ENCODE assay signal across 10 cellular contexts in genomic region chr18:48801728-48802542, GRCh38.
A peak's percentile ranks its signal among the peaks of the same experiment; 100 is the strongest.
DNase-seq lines count a peak whose midpoint lies in the region; ATAC-seq and TF ChIP-seq lines count a peak whose summit lies in the region.
"Had no signal": no experiment of that assay in that cellular context is flagged by ENCODE, and none has a peak within 500 bp of the region (broad histone marks: within the 10 kb centered on the region; RNA-seq: fewer than 3 reads in every experiment).

No MANE protein-coding gene starts in this region.

- H3K18ac ChIP-seq in trophoblast cell (ENCODE audit: low read length): peak overlapping the region; percentile 21

- peak overlapping the region; percentile 29 for H4K91ac ChIP-seq in trophoblast cell (ENCODE audit: low read depth, low read length)

- no peak overlapping the region for H3K9ac ChIP-seq in trophoblast cell (ENCODE audit: low read length)

- peaks cover 0 to 3% of the 10 kb centered on the region in 2 donors for H3K27me3 Mint-ChIP-seq in CD8-positive, alpha-beta memory T cell

- H3K14ac ChIP-seq in trophoblast cell (ENCODE audit: low read length): peak overlapping the region; percentile 24

- H3K27ac Mint-ChIP-seq in CD8-positive, alpha-beta memory T cell: peak overlapping the region in 5 of 8 donors; percentile 12 to 72 (median 36)
- H3K27ac Mint-ChIP-seq: dendritic cell treated with granulocyte-macrophage colony-stimulating factor and Interleukin-4, amounts not matched to agents 40 ng/mL and 50 ng/mL, for 4 days had no signal

- H3K9me3 Mint-ChIP-seq in CD8-positive, alpha-beta memory T cell: no peaks in the 10 kb centered on the region
- H3K9me3 Mint-ChIP-seq: dendritic cell treated with granulocyte-macrophage colony-stimulating factor and Interleukin-4, amounts not matched to agents 40 ng/mL and 50 ng/mL, for 4 days had no signal

- H2AK5ac ChIP-seq in trophoblast cell (ENCODE audit: low read length): peak overlapping the region; percentile 18

- no peak for TF ChIP-seq CTCF in esophagus muscularis mucosa (IDR thresholded peaks at IDR 0.05)

- H2AFZ ChIP-seq in trophoblast cell (ENCODE audit: insufficient read depth, low read length, poor library complexity): no peak overlapping the region

- H3K36me3 Mint-ChIP-seq in CD8-positive, alpha-beta memory T cell: no peaks in the 10 kb centered on the region

- peak overlapping the region; percentile 33 for H2BK120ac ChIP-seq in trophoblast cell (ENCODE audit: insufficient read depth, low read length, poor library complexity)

- ATAC-seq in GM21619 (IDR thresholded peaks at IDR 0.05; ENCODE audit: unreplicated experiment) (no peak), esophagus mucosa (no peak), GM21360 (IDR thresholded peaks at IDR 0.05; ENCODE audit: unreplicated experiment) (no peak)

- H2BK12ac ChIP-seq in trophoblast cell (ENCODE audit: low read length): no peak overlapping the region

- intact Hi-C loops in esophagus muscularis mucosa (cut with DNase I): no loop called here

- CTCF ChIA-PET in CD8-positive, alpha-beta memory T cell (lab: Charles Lee): interaction anchor here (0.8 to 1.1 kb wide), 2 partner anchors 16 to 32 kb away, joined by 3 read pairs; no protein-coding TSS in a partner anchor

- no peak overlapping the region for H3K4ac ChIP-seq in trophoblast cell (ENCODE audit: low read depth, low read length)

- no peaks in the 10 kb centered on the region for H3K79me2 ChIP-seq in trophoblast cell (ENCODE audit: control insufficient read depth, insufficient read depth, low read length, poor library complexity)

- no peaks in the 10 kb centered on the region for H3K79me1 ChIP-seq in trophoblast cell (ENCODE audit: low read length)

- H3K4me1 ChIP-seq in CD8-positive, alpha-beta memory T cell (ENCODE audit: insufficient read depth, low read length): peaks cover 22% of the 10 kb centered on the region
- H3K4me1 ChIP-seq in esophagus muscularis mucosa (peaks cover 30 to 46% (median 38%) of the 10 kb centered on the region in 4 donors), trophoblast cell (ENCODE audit: control insufficient read depth in 1 of 2, insufficient read depth in 2 of 2, low read length in 2 of 2) (peaks cover 11% of the 10 kb centered on the region in 2 experiments)

- POLR2A ChIA-PET in CD8-positive, alpha-beta memory T cell (lab: Charles Lee): interaction anchor here (0.6 kb wide), 1 partner anchor 19 kb away, joined by 3 read pairs; no protein-coding TSS in a partner anchor

- H3K4me3 Mint-ChIP-seq in CD8-positive, alpha-beta memory T cell: no peak overlapping the region
- H3K4me3 Mint-ChIP-seq: dendritic cell treated with granulocyte-macrophage colony-stimulating factor and Interleukin-4, amounts not matched to agents 40 ng/mL and 50 ng/mL, for 4 days had no signal

- no peak overlapping the region for H3K23ac ChIP-seq in trophoblast cell (ENCODE audit: low read length)

- no peak overlapping the region for H3K4me2 ChIP-seq in trophoblast cell (ENCODE audit: low read length)

- TF ChIP-seq EP300 in esophagus muscularis mucosa (IDR thresholded peaks at IDR 0.05): no peak

- WGBS in esophagus muscularis mucosa: 89% methylated on average over 5 of the region's 7 CpGs
- no CpG with 5 or more reads among the region's 7 CpGs for WGBS in trophoblast cell (ENCODE audit: extremely low coverage, insufficient coverage, insufficient read length)

- H3K9me3 ChIP-seq in CD8-positive, alpha-beta memory T cell (ENCODE audit: low read length): no peaks in the 10 kb centered on the region
- H3K9me3 ChIP-seq in esophagus muscularis mucosa (no peaks in the 10 kb centered on the region), trophoblast cell (ENCODE audit: insufficient read depth, low read depth, low read length) (peaks cover 4% of the 10 kb centered on the region)

- H4K12ac ChIP-seq in trophoblast cell (ENCODE audit: low read depth, low read length): no peak overlapping the region

- no peak for TF ChIP-seq POLR2A in esophagus muscularis mucosa (IDR thresholded peaks at IDR 0.05; ENCODE audit: low read depth)

- H3K4me1 Mint-ChIP-seq in CD8-positive, alpha-beta memory T cell: peaks cover 34 to 76% (median 35%) of the 10 kb centered on the region in 3 donors

- H3K27me3 ChIP-seq in CD8-positive, alpha-beta memory T cell (ENCODE audit: insufficient read depth, low read length, poor library complexity, severe bottlenecking): no peaks in the 10 kb centered on the region
- H3K27me3 ChIP-seq in esophagus muscularis mucosa (no peaks in the 10 kb centered on the region), trophoblast cell (ENCODE audit: insufficient read depth, low read length) (no peaks in the 10 kb centered on the region)

- no peak overlapping the region for H4K8ac ChIP-seq in trophoblast cell (ENCODE audit: low read depth, low read length)

- H3K36me3 ChIP-seq in CD8-positive, alpha-beta memory T cell (ENCODE audit: insufficient read depth, low read length): no peaks in the 10 kb centered on the region
- H3K36me3 ChIP-seq in esophagus muscularis mucosa (peaks cover 0 to 40% (median 19%) of the 10 kb centered on the region in 4 donors), trophoblast cell (ENCODE audit: control insufficient read depth in 1 of 2, insufficient read depth in 2 of 2, low read length in 2 of 2) (peaks cover 10 to 19% of the 10 kb centered on the region in 2 experiments)

- peak in 1 of 5 donors; percentile 39 for DNase-seq in CD8-positive, alpha-beta memory T cell
- peak; percentile 32 for DNase-seq in activated CD4-positive, CD25-positive, alpha-beta regulatory T cell treated with anti-CD3 and anti-CD28 coated beads, Interleukin-2, amount 50 U/mL, for 72 hours
- DNase-seq in esophagus muscularis mucosa (ENCODE audit: extremely low spot score) (no peak), trophoblast cell (peak in 1 of 2 donors; percentile 41)
- no peak for DNase-seq in stimulated activated CD4-positive, alpha-beta T cell treated with anti-CD3 and anti-CD28 coated beads, Interleukin-2, amount 100 ng/mL, for 48 hours

- no peak overlapping the region for H2BK5ac ChIP-seq in trophoblast cell (ENCODE audit: low read depth, low read length, poor library complexity)

- no peak overlapping the region for H3K27ac ChIP-seq in CD8-positive, alpha-beta memory T cell (ENCODE audit: low read depth, low read length)
- H3K27ac ChIP-seq in esophagus muscularis mucosa (replicated peaks in 1 of 4) (peak overlapping the region in 3 of 4 donors; percentile 21 to 48 (median 31)), trophoblast cell (ENCODE audit: low read depth, low read length) (no peak overlapping the region)

- no peak overlapping the region for H3K4me3 ChIP-seq in CD8-positive, alpha-beta memory T cell (ENCODE audit: low read length)
- H3K4me3 ChIP-seq in esophagus muscularis mucosa (no peak overlapping the region), trophoblast cell (ENCODE audit: low read depth, low read length) (no peak overlapping the region)
- H3K4me3 ChIP-seq: skin epidermis had no signal

Comparison
In these comparisons a context has a peak if more than half of its experiments do, and no peak if none do; other contexts are left out.
1. H3K27ac ChIP-seq: peak in esophagus muscularis mucosa (3 of 4); none in CD8-positive, alpha-beta memory T cell (single experiment) and trophoblast cell (single experiment).